ENCODE assay signal across 14 cellular contexts in genomic region chr2:70181363-70181956, GRCh38. TPM values are rescaled to one million over a fixed set of nuclear protein-coding genes. Genes with fewer than 3 reads are reported as not detected.
DNase-seq lines count a peak whose midpoint lies in the region; ATAC-seq and TF ChIP-seq lines count a peak whose summit lies in the region.
"Had no signal": no experiment of that assay in that cellular context is flagged by ENCODE, and none has a peak within 500 bp of the region (broad histone marks: within the 10 kb centered on the region; RNA-seq: fewer than 3 reads in every experiment).

No MANE protein-coding gene starts in this region.

- no peak for TF ChIP-seq POLR2A in testis (IDR thresholded peaks at IDR 0.05)
- TF ChIP-seq POLR2A in lower leg skin (IDR thresholded peaks at IDR 0.05) = no peak

- H3K27ac Mint-ChIP-seq in T-helper 17 cell = no peak overlapping the region

- no peaks in the 10 kb centered on the region for H3K27me3 Mint-ChIP-seq in T-helper 17 cell

- DNase-seq in AML-193 (lab: John Stamatoyannopoulos, UW) (peak; percentile 27 to 29), testis (no peak), lower leg skin (ENCODE audit: low spot score in 2 of 2) (no peak), T-helper 17 cell (no peak), kidney glomerular epithelial cell (lab: John Stamatoyannopoulos, UW) (no peak)
- DNase-seq: ACHN; activated effector memory CD4-positive, alpha-beta T cell treated with anti-CD3 and anti-CD28 coated beads, Interleukin-2, amount 50 U/mL, for 16 hours; NCI-H82; sigmoid colon had no signal

- intact Hi-C loops in testis (cut with DNase I; ENCODE audit: low total_unique reads) (no loop called here), lower leg skin (cut with DNase I; ENCODE audit: low total_unique reads) (no loop called here)

- peak; percentile 77 for ATAC-seq in GM19351 (IDR thresholded peaks at IDR 0.05; ENCODE audit: unreplicated experiment)
- ATAC-seq in HG03039 (IDR thresholded peaks at IDR 0.05; ENCODE audit: unreplicated experiment) = peak; percentile 77
- ATAC-seq in SK-N-SH treated with all-trans-retinoic acid at 6 μM for 48 hours = peak; percentile 63
- no peak for ATAC-seq in T-helper 17 cell
- ATAC-seq: HCT116 had no signal

- WGBS in testis, 2 donors = 90 to 92% methylated on average over 16 of the region's 16 CpGs
- WGBS in lower leg skin, 2 donors = 91 to 93% methylated on average over 14 to 16 of the region's 16 CpGs

- H3K9me3 ChIP-seq in testis (no peaks in the 10 kb centered on the region), T-helper 17 cell (ENCODE audit: control insufficient read depth, low read length, poor library complexity, severe bottlenecking) (no peaks in the 10 kb centered on the region)
- H3K9me3 ChIP-seq: sigmoid colon had no signal

- H3K4me1 ChIP-seq in testis = no peaks in the 10 kb centered on the region
- H3K4me1 ChIP-seq: sigmoid colon had no signal

- H3K4me1 Mint-ChIP-seq in T-helper 17 cell = no peaks in the 10 kb centered on the region

- H3K4me3 ChIP-seq in testis = no peak overlapping the region
- H3K4me3 ChIP-seq in lower leg skin (ENCODE audit: low read depth, poor library complexity, severe bottlenecking) = no peak overlapping the region
- H3K4me3 ChIP-seq: lung, sigmoid colon had no signal

- H3K27me3 ChIP-seq in testis = no peaks in the 10 kb centered on the region
- H3K27me3 ChIP-seq: sigmoid colon had no signal

- no peak for TF ChIP-seq CTCF in testis (IDR thresholded peaks at IDR 0.05)
- TF ChIP-seq CTCF in lower leg skin (IDR thresholded peaks at IDR 0.05) = no peak

- no peaks in the 10 kb centered on the region for H3K36me3 Mint-ChIP-seq in T-helper 17 cell (ENCODE audit: low read depth)

- H3K36me3 ChIP-seq in testis (ENCODE audit: low read depth, missing control alignments) = no peaks in the 10 kb centered on the region

- H3K4me3 Mint-ChIP-seq in T-helper 17 cell = no peak overlapping the region

- no peak overlapping the region for H3K27ac ChIP-seq in testis
- H3K27ac ChIP-seq: sigmoid colon had no signal

TF ChIP-seq in SK-N-SH treated with all-trans-retinoic acid at 6 μM for 48 hours, 23 proteins besides CTCF, POLR2A, EP300 and RAD21:
- TF ChIP-seq ARNTL (CRISPR knock-in tag; IDR thresholded peaks at IDR 0.05; ENCODE audit: borderline replicate concordance, low read depth) (no peak), ZNF8 (CRISPR knock-in tag; IDR thresholded peaks at IDR 0.05) (no peak), ESRRG (CRISPR knock-in tag; IDR thresholded peaks at IDR 0.05) (no peak), POU6F1 (CRISPR knock-in tag; IDR thresholded peaks at IDR 0.05; ENCODE audit: borderline replicate concordance, low read depth) (no peak), RARB (CRISPR knock-in tag; IDR thresholded peaks at IDR 0.05) (no peak), TSHZ2 (CRISPR knock-in tag; IDR thresholded peaks at IDR 0.05) (no peak), ZNF70 (CRISPR knock-in tag; IDR thresholded peaks at IDR 0.05) (no peak), CSDC2 (CRISPR knock-in tag; IDR thresholded peaks at IDR 0.05) (no peak), ZFP30 (CRISPR knock-in tag; IDR thresholded peaks at IDR 0.05) (no peak), ISL1 (CRISPR knock-in tag; IDR thresholded peaks at IDR 0.05) (no peak), CREB5 (CRISPR knock-in tag; IDR thresholded peaks at IDR 0.05; ENCODE audit: low read depth) (no peak), SNAI2 (CRISPR knock-in tag; IDR thresholded peaks at IDR 0.05) (no peak), ZFP3 (CRISPR knock-in tag; IDR thresholded peaks at IDR 0.05) (no peak), ZNF565 (CRISPR knock-in tag; conservative IDR thresholded peaks at IDR 0.05; ENCODE audit: low read depth) (no peak)
- TF ChIP-seq, protein P1, sequence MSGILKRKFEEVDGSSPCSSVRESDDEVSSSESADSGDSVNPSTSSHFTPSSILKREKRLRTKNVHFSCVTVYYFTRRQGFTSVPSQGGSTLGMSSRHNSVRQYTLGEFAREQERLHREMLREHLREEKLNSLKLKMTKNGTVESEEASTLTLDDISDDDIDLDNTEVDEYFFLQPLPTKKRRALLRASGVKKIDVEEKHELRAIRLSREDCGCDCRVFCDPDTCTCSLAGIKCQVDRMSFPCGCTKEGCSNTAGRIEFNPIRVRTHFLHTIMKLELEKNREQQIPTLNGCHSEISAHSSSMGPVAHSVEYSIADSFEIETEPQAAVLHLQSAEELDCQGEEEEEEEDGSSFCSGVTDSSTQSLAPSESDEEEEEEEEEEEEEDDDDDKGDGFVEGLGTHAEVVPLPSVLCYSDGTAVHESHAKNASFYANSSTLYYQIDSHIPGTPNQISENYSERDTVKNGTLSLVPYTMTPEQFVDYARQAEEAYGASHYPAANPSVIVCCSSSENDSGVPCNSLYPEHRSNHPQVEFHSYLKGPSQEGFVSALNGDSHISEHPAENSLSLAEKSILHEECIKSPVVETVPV (CRISPR knock-in tag; IDR thresholded peaks at IDR 0.05) = no peak

RNA-seq across cellular contexts. Expression of gene C2orf42, which starts 9.4 kb away (rescaled TPM):
- total RNA-seq in testis (10 to 100 TPM; 61.6 to 94.4 TPM), lower leg skin (10 to 100 TPM in 3 of 4 donors, 1 to 10 TPM in 1; 2.3 to 18.2 (median 11.8) TPM), T-helper 17 cell (10 to 100 TPM; 13.7 to 18.1 TPM)
- polyA plus RNA-seq in testis (ENCODE audit: insufficient read depth, low read depth, low replicate concordance) = 175 TPM

Comparison
In these comparisons a context has a peak if more than half of its experiments do, and no peak if none do; other contexts are left out.
1. DNase-seq: peak in AML-193 (2 of 2); none in testis (single experiment), lower leg skin (0 of 2), T-helper 17 cell (0 of 3) and kidney glomerular epithelial cell (single experiment).